8 cellular contexts compared by ENCODE assay signal in genomic region chr17:28948873-28949184, GRCh38. TPM values are rescaled to one million over a fixed set of nuclear protein-coding genes. Genes with fewer than 3 reads are reported as not detected.
DNase-seq lines count a peak whose midpoint lies in the region; ATAC-seq and TF ChIP-seq lines count a peak whose summit lies in the region.

No MANE protein-coding gene starts in this region.

- H3K27ac ChIP-seq in IMR-90 (ENCODE audit: insufficient read depth, low read length) (peak overlapping the region; percentile 91), mucosa of rectum (ENCODE audit: low read depth in 2 of 2, low read length in 2 of 2) (peak overlapping the region; percentile 84 to 93)

- in situ Hi-C loops in IMR-90 (cut with MboI; ENCODE audit: low sequenced_read_pairs) (no loop called here), GM13976 (cut with MboI; ENCODE audit: low sequenced_read_pairs, unreplicated experiment) (no loop called here)

- H2BK20ac ChIP-seq in IMR-90 (ENCODE audit: low read depth, low read length), result no peak overlapping the region

- H3K4ac ChIP-seq in IMR-90 (ENCODE audit: low read depth, low read length), result peak overlapping the region; percentile 80

- ATAC-seq in IMR-90 (ENCODE audit: low read depth) (no peak), HG03175 (IDR thresholded peaks at IDR 0.05; ENCODE audit: unreplicated experiment) (no peak)
- no peak for ATAC-seq in central memory CD8-positive, alpha-beta T cell (replicated peaks; ENCODE audit: extremely low read depth, poor library complexity, severe bottlenecking)

- BruUV-seq in IMR-90 (replicated peaks; lab: Mats Ljungman, UMichigan), result no TSS peak

- intact Hi-C loops in IMR-90 (cut with micrococcal nuclease), result loop anchor here (5.0 kb wide), 1 partner anchor 42 kb away; no protein-coding TSS in a partner anchor

- peak overlapping the region; percentile 17; the same call in 1 of the 2 replicates for H2BK120ac ChIP-seq in IMR-90 (ENCODE audit: low read depth, low read length)

- H4K91ac ChIP-seq in IMR-90 (ENCODE audit: insufficient read depth, low read depth, low read length), result peak overlapping the region; percentile 57

- H3K79me1 ChIP-seq in IMR-90 (ENCODE audit: low read depth in 1 of 2, low read length in 2 of 2), result peaks cover 7 to 49% of the 10 kb centered on the region in 2 experiments; a peak in 3 of 4 replicates

- H3K4me1 ChIP-seq in IMR-90 (ENCODE audit: control insufficient read depth, insufficient read depth, low read length) (peaks cover 13% of the 10 kb centered on the region), mucosa of rectum (ENCODE audit: control insufficient read depth in 2 of 2, insufficient read depth in 2 of 2, low read length in 2 of 2) (peaks cover 28 to 41% of the 10 kb centered on the region in 2 donors)

- CTCF ChIA-PET in IMR-90 (lab: Yijun Ruan, JAX), result interaction anchor here (0.9 to 1.0 kb wide), 2 partner anchors 40 to 199 kb away, joined by 3 read pairs; no protein-coding TSS in a partner anchor

- H3K56ac ChIP-seq in IMR-90 (ENCODE audit: extremely low read depth, insufficient read depth, low read length), result peak overlapping the region; percentile 81; the same call in 1 of the 2 replicates

- DNase-seq in AG09309 (ENCODE audit: low read depth) (no peak), IMR-90 (peak; percentile 34), globus pallidus (ENCODE audit: low spot score) (no peak), GM13976 (ENCODE audit: low spot score) (no peak), T-helper 9 cell (no peak)
- no peak for DNase-seq in central memory CD8-positive, alpha-beta T cell (ENCODE audit: low spot score in 2 of 2)

- no peak for TF ChIP-seq POLR2A in IMR-90 (IDR thresholded peaks at IDR 0.05; ENCODE audit: low read depth, low read length)

- H4K20me1 ChIP-seq in IMR-90 (ENCODE audit: insufficient read depth, low read length), result peaks cover 58% of the 10 kb centered on the region

- POLR2A ChIA-PET in IMR-90 (lab: Charles Lee; ENCODE audit: unreplicated experiment), result no interaction called here

- H2AK5ac ChIP-seq in IMR-90 (ENCODE audit: low read depth, low read length), result peak overlapping the region; percentile 44; the same call in 1 of the 2 replicates

- peak overlapping the region; percentile 98 for H2AK9ac ChIP-seq in IMR-90 (replicated peaks; ENCODE audit: low read depth, low read length, poor library complexity)

- TF ChIP-seq CTCF in AG09309 (IDR thresholded peaks at IDR 0.05; ENCODE audit: control insufficient read depth, insufficient read depth, low read depth, low read length, missing control alignments) (no peak), IMR-90 (conservative IDR thresholded peaks at IDR 0.05; ENCODE audit: low read depth, low read length) (no peak), GM13976 (IDR thresholded peaks at IDR 0.05; ENCODE audit: borderline replicate concordance, control extremely low read depth, extremely low read depth, insufficient read depth, missing control alignments) (no peak)

- H2BK5ac ChIP-seq in IMR-90 (ENCODE audit: low read depth, low read length, poor library complexity, severe bottlenecking), result peak overlapping the region; percentile 72

- dilution Hi-C loops in IMR-90 (cut with HindIII; ENCODE audit: low sequenced_read_pairs, unreplicated experiment), result no loop called here

- H3K27me3 ChIP-seq in IMR-90 (ENCODE audit: control insufficient read depth, insufficient read depth, low read length), result no peaks in the 10 kb centered on the region
- H3K27me3 ChIP-seq in mucosa of rectum (ENCODE audit: control insufficient read depth in 2 of 2, insufficient read depth in 2 of 2, low read length in 2 of 2), result no peaks in the 10 kb centered on the region

- peaks cover 20% of the 10 kb centered on the region for H3K36me3 Mint-ChIP-seq in central memory CD8-positive, alpha-beta T cell (ENCODE audit: insufficient read depth)

- H3K9me3 Mint-ChIP-seq in central memory CD8-positive, alpha-beta T cell, result no peaks in the 10 kb centered on the region

- no peaks in the 10 kb centered on the region for H3K9me3 ChIP-seq in IMR-90 (ENCODE audit: control insufficient read depth, insufficient read depth, low read length)
- H3K9me3 ChIP-seq in mucosa of rectum (ENCODE audit: control insufficient read depth in 2 of 2, low read length in 2 of 2), result no peaks in the 10 kb centered on the region

- peak overlapping the region; percentile 18; the same call in 1 of the 2 replicates for H3K18ac ChIP-seq in IMR-90 (ENCODE audit: low read depth, low read length)

- no peak overlapping the region for H3K4me3 Mint-ChIP-seq in central memory CD8-positive, alpha-beta T cell

- H3K4me1 Mint-ChIP-seq in central memory CD8-positive, alpha-beta T cell, result peaks cover 36% of the 10 kb centered on the region

- WGBS in IMR-90 (ENCODE audit: extremely low coverage in 2 of 2, insufficient read length in 1 of 2), 2 experiments, result 0% methylated on average over 5 of the region's 15 CpGs; no CpG with 5 or more reads in 1 of the 2 experiments

- peak overlapping the region; percentile 79 for H2AFZ ChIP-seq in IMR-90 (replicated peaks; ENCODE audit: low read length, poor library complexity)

- no peaks in the 10 kb centered on the region for H3K27me3 Mint-ChIP-seq in central memory CD8-positive, alpha-beta T cell

- H2BK15ac ChIP-seq in IMR-90 (ENCODE audit: low read depth, low read length), result no peak overlapping the region

- peak overlapping the region; percentile 82 for H3K23ac ChIP-seq in IMR-90 (ENCODE audit: low read depth, low read length)

- peak overlapping the region; percentile 91 for H3K9ac ChIP-seq in IMR-90 (ENCODE audit: low read depth, low read length)
- H3K9ac ChIP-seq in mucosa of rectum (ENCODE audit: low read depth in 1 of 2, low read length in 2 of 2), result peak overlapping the region; percentile 84 to 88

- H3K4me2 ChIP-seq in IMR-90 (ENCODE audit: low read depth, low read length), result peak overlapping the region; percentile 84

- peak overlapping the region; percentile 24; the same call in 1 of the 2 replicates for H4K5ac ChIP-seq in IMR-90 (ENCODE audit: low read depth, low read length)

- H3K27ac Mint-ChIP-seq in central memory CD8-positive, alpha-beta T cell (ENCODE audit: low read depth), result peak overlapping the region; percentile 97

- H3K14ac ChIP-seq in IMR-90 (replicated peaks; ENCODE audit: low read depth, low read length), result peak overlapping the region; percentile 81

- H4K8ac ChIP-seq in IMR-90 (ENCODE audit: low read depth in 2 of 2, low read length in 2 of 2), result peak overlapping the region; percentile 14 to 86; a peak in 2 of 4 replicates

- no peaks in the 10 kb centered on the region; the same call in 1 of the 2 replicates for H3K36me3 ChIP-seq in IMR-90 (ENCODE audit: control insufficient read depth, insufficient read depth, low read length)
- H3K36me3 ChIP-seq in mucosa of rectum (ENCODE audit: control insufficient read depth in 2 of 2, insufficient read depth in 2 of 2, low read length in 2 of 2), result peaks cover 0 to 3% of the 10 kb centered on the region in 2 donors

- peaks cover 20% of the 10 kb centered on the region for H3K9me1 ChIP-seq in IMR-90 (ENCODE audit: insufficient read depth, low read length)

- TF ChIP-seq RAD21 in IMR-90 (IDR thresholded peaks at IDR 0.05; ENCODE audit: low read length), result no peak; the same call in 1 of the 2 replicates

- H3K4me3 ChIP-seq in AG09309 (ENCODE audit: control insufficient read depth, low read depth, low read length), result peak overlapping the region; percentile 93
- peak overlapping the region; percentile 92 for H3K4me3 ChIP-seq in IMR-90 (ENCODE audit: insufficient read depth, low read depth, low read length)
- H3K4me3 ChIP-seq in mucosa of rectum (ENCODE audit: low read length in 2 of 2), result peak overlapping the region; percentile 93

TF ChIP-seq in IMR-90, 13 proteins besides CTCF, POLR2A, EP300 and RAD21 (continues in another document):
- TF ChIP-seq MAFK (IDR thresholded peaks at IDR 0.05; ENCODE audit: low read depth, low read length) (no peak), RFX5 (IDR thresholded peaks at IDR 0.05; ENCODE audit: low read depth, low read length) (no peak), NFE2L2 (IDR thresholded peaks at IDR 0.05; ENCODE audit: low read depth, low read length) (no peak), MXI1 (IDR thresholded peaks at IDR 0.05; ENCODE audit: borderline replicate concordance, low read depth, low read length) (no peak), RCOR1 (IDR thresholded peaks at IDR 0.05; ENCODE audit: insufficient replicate concordance, low read length) (no peak), MAZ (IDR thresholded peaks at IDR 0.05; ENCODE audit: borderline replicate concordance, low read depth, low read length) (no peak), BHLHE40 (IDR thresholded peaks at IDR 0.05; ENCODE audit: low read depth, low read length) (no peak), SMC3 (IDR thresholded peaks at IDR 0.05; ENCODE audit: low read depth, low read length) (no peak), USF2 (IDR thresholded peaks at IDR 0.05; ENCODE audit: low read depth, low read length) (no peak), CHD1 (IDR thresholded peaks at IDR 0.05; ENCODE audit: low read depth, low read length) (no peak), FOS (IDR thresholded peaks at IDR 0.05; ENCODE audit: low read depth, low read length) (no peak)

RNA-seq across cellular contexts. Expression of gene PHF12, which starts 2.5 kb away (rescaled TPM):
- total RNA-seq in IMR-90 (2012; rRNA removed), result 25.6 and 26.7 TPM in 2 replicates
- 24.4 and 28.9 TPM in 2 replicates for polyA plus RNA-seq in IMR-90 (2012; rRNA removed)
- polyA plus RNA-seq in IMR-90 (2012; cell fraction: cytosol; rRNA removed), result 27.1 and 31.6 TPM in 2 replicates
- polyA plus RNA-seq in IMR-90 (2012; cell fraction: nucleus; rRNA removed; ENCODE audit: low replicate concordance), result 46.7 and 79.8 TPM in 2 replicates

RNA-seq across cellular contexts. Expression of gene DHRS13, which starts 46.0 kb away (rescaled TPM):
- 2.7 and 2.8 TPM in 2 replicates for total RNA-seq in IMR-90 (2012; rRNA removed)
- polyA plus RNA-seq in IMR-90 (2012; rRNA removed), result 3.9 and 4.1 TPM in 2 replicates
- 3.7 and 5.3 TPM in 2 replicates for polyA plus RNA-seq in IMR-90 (2012; cell fraction: cytosol; rRNA removed)
- polyA plus RNA-seq in IMR-90 (2012; cell fraction: nucleus; rRNA removed; ENCODE audit: low replicate concordance), result 3.0 and 3.2 TPM in 2 replicates

RNA-seq across cellular contexts. Expression of gene FLOT2, which starts 51.3 kb away (rescaled TPM):
- 19.7 and 31.1 TPM in 2 replicates for total RNA-seq in IMR-90 (2012; rRNA removed)
- polyA plus RNA-seq in IMR-90 (2012; rRNA removed), result 60.1 and 67.9 TPM in 2 replicates
- 52.9 and 71.4 TPM in 2 replicates for polyA plus RNA-seq in IMR-90 (2012; cell fraction: cytosol; rRNA removed)
- 61.2 and 61.8 TPM in 2 replicates for polyA plus RNA-seq in IMR-90 (2012; cell fraction: nucleus; rRNA removed; ENCODE audit: low replicate concordance)

RNA-seq across cellular contexts. Expression of gene SEZ6, which starts 57.0 kb away (rescaled TPM):
- not detected in 2 replicates for total RNA-seq in IMR-90 (2012; rRNA removed)
- not detected in 2 replicates for polyA plus RNA-seq in IMR-90 (2012; rRNA removed)
- polyA plus RNA-seq in IMR-90 (2012; cell fraction: cytosol; rRNA removed), result not detected in 2 replicates
- polyA plus RNA-seq in IMR-90 (2012; cell fraction: nucleus; rRNA removed; ENCODE audit: low replicate concordance), result not detected in 2 replicates
